ENCODE assay signal across 2 cellular contexts in the genomic region with DNA sequence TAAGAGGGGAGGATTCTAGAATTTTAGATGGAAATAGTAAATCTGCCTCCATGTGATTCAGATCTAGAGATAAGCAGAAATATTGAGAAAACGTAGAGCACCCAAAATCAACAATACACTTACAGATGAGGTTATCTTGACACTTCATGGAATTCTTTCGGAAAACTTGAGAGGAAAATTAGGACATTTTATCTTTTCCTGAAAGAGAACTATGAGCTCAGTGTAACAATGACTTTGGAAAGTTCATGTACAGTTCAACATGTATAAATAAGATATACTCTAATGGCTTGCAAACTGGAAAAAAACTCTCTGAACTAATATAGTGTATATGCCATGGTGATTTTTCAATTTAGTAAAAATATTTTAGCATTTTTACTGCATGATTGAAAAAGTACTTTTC.
TF ChIP-seq lines count a peak whose summit lies in the region.

No MANE protein-coding gene starts in this region.

TF ChIP-seq in endothelial cell of umbilical vein, 7 proteins besides CTCF, POLR2A, EP300 and RAD21 (continued from another document):
- peak; percentile 56 for TF ChIP-seq GATA2 (IDR thresholded peaks at IDR 0.05; ENCODE audit: insufficient read depth, insufficient read length, low read depth, low read length)

TF ChIP-seq in SK-N-SH, 30 proteins besides CTCF, POLR2A, EP300 and RAD21 (continued from another document):
- TF ChIP-seq JUND (IDR thresholded peaks at IDR 0.05) (no peak), NRF1 (IDR thresholded peaks at IDR 0.05; ENCODE audit: low read depth, low read length) (no peak), NFIC (IDR thresholded peaks at IDR 0.05; ENCODE audit: borderline replicate concordance) (no peak), SMC3 (IDR thresholded peaks at IDR 0.05; ENCODE audit: low read depth, low read length) (no peak), USF1 (IDR thresholded peaks at IDR 0.05; ENCODE audit: borderline replicate concordance, low read depth) (no peak), MXI1 (IDR thresholded peaks at IDR 0.05; ENCODE audit: low read depth, low read length) (no peak)
- TF ChIP-seq, protein P1, sequence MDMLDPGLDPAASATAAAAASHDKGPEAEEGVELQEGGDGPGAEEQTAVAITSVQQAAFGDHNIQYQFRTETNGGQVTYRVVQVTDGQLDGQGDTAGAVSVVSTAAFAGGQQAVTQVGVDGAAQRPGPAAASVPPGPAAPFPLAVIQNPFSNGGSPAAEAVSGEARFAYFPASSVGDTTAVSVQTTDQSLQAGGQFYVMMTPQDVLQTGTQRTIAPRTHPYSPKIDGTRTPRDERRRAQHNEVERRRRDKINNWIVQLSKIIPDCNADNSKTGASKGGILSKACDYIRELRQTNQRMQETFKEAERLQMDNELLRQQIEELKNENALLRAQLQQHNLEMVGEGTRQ (IDR thresholded peaks at IDR 0.05; ENCODE audit: borderline replicate concordance, low read depth, low read length), result no peak
